In the genomic region with DNA sequence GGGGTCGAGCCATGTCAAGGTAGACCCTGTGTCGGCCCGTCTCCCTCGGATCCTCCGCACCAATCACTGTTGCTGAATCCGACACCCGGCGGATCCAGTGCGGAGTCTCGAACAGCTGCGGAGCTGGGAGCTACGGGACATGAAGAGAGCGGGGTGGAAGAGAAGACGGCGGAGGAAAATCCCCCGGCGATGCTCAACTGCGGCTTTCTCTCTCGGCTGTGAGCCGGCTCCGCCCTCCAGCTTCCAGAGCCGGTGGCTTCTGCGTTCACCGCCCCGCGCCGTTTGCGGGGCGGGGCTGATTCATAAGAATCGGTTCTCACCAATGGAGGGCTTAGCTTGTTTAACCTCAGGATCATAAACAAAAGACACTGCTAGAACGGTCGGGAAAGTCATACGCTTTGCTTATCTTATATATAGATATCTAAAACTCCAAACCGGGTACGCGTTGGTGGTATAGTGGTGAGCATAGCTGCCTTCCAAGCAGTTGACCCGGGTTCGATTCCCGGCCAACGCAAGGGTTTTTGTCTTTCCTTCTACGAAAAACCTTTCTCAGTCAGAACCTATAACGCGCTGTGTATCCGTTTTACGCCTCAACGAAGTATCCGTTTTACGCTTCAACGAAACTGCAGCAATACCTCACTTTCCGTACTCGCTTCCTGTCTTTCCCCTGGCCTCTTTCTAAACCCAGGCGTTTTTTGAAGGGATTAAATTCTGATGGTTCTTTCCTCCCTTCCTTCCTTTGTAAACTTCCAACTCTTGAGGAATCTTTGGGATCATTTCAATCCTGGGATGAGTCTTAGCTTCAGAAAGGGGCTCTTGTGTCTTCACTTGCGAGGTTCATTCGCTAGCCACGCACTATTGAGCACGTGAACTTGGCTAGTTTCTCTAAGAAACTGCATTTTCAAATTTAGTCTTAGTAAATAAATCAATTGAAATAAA, we compare ENCODE assay signal across 8 cellular contexts. TPM values are rescaled to one million over a fixed set of nuclear protein-coding genes. Genes with fewer than 3 reads are reported as not detected.
A peak's percentile ranks its signal among the peaks of the same experiment; 100 is the strongest.
DNase-seq lines count a peak whose midpoint lies in the region; FAIRE-seq and TF ChIP-seq lines count a peak whose summit lies in the region.
"Not testable (repeated sequence)": the region's sequence is repeated elsewhere in the genome, so short reads cannot be mapped to it uniquely, and the experiment has no call there.

No MANE protein-coding gene starts in this region.

- FAIRE-seq in frontal cortex (lab: Jason Lieb, UNC) = not testable (repeated sequence)

- H3K4me1 Mint-ChIP-seq in HFFc6 (ENCODE audit: low read depth) = peaks cover 17% of the 10 kb centered on the region
- H3K4me1 Mint-ChIP-seq in activated naive CD4-positive, alpha-beta T cell treated with anti-CD3 and anti-CD28 coated beads for 36 hours (ENCODE audit: low read depth) = peaks cover 14% of the 10 kb centered on the region

- H3K9ac ChIP-seq in ES-I3 (ENCODE audit: low read depth, low read length) = peak overlapping the region; percentile 89

- TF ChIP-seq POLR2A in stomach (IDR thresholded peaks at IDR 0.05) = not testable (repeated sequence)

- H3K36me3 ChIP-seq in ES-I3 (ENCODE audit: insufficient read depth, low read length); neuron (ENCODE audit: insufficient read depth, low read length); stomach: not testable (repeated sequence)

- DNase-seq in HFFc6 = peak; percentile 95
- peak; percentile 95 for DNase-seq in MV-4-11 (lab: John Stamatoyannopoulos, UW)
- DNase-seq in SK-N-DZ (ENCODE audit: low spot score) = peak; percentile 89
- peak; percentile 96 for DNase-seq in activated naive CD4-positive, alpha-beta T cell treated with anti-CD3 and anti-CD28 coated beads for 36 hours
- peak; percentile 35 to 45 for DNase-seq in frontal cortex (ENCODE audit: low spot score in 2 of 2)
- DNase-seq in stomach = peak; percentile 81

- intact Hi-C loops in activated naive CD4-positive, alpha-beta T cell treated with anti-CD3 and anti-CD28 coated beads for 36 hours (cut with micrococcal nuclease) = loop anchor here (1.0 to 2.0 kb wide), 5 partner anchors 8 to 132 kb away; no protein-coding TSS in a partner anchor
- intact Hi-C loops in stomach (cut with DNase I; ENCODE audit: low total_unique reads) = not testable (repeated sequence)

- CTCF ChIA-PET in activated naive CD4-positive, alpha-beta T cell treated with anti-CD3 and anti-CD28 coated beads for 36 hours (lab: Charles Lee) = interaction anchor here (1.5 to 2.6 kb wide), 2 partner anchors 44 to 211 kb away, joined by 4 to 6 read pairs; no protein-coding TSS in a partner anchor

- not testable (repeated sequence) for H3K27me3 Mint-ChIP-seq in HFFc6 (ENCODE audit: insufficient read depth); activated naive CD4-positive, alpha-beta T cell treated with anti-CD3 and anti-CD28 coated beads for 36 hours (ENCODE audit: low read depth)

- H3K9me3 ChIP-seq in ES-I3 (ENCODE audit: control insufficient read depth, insufficient read depth, low read length); neuron (ENCODE audit: low read length); stomach: not testable (repeated sequence)

- peak overlapping the region; percentile 95 for H3K4me3 Mint-ChIP-seq in HFFc6
- H3K4me3 Mint-ChIP-seq in activated naive CD4-positive, alpha-beta T cell treated with anti-CD3 and anti-CD28 coated beads for 36 hours = peak overlapping the region; percentile 88

- 3 to 5% (median 4%) methylated on average over 44 to 50 of the region's 56 CpGs for WGBS in stomach, 5 donors

- TF ChIP-seq EP300 in stomach (IDR thresholded peaks at IDR 0.05) = not testable (repeated sequence)

- peak overlapping the region; percentile 48 for H2AFZ ChIP-seq in neuron (ENCODE audit: low read depth, low read length)

- H3K36me3 Mint-ChIP-seq in HFFc6 (ENCODE audit: low read depth); activated naive CD4-positive, alpha-beta T cell treated with anti-CD3 and anti-CD28 coated beads for 36 hours (ENCODE audit: low read depth): not testable (repeated sequence)

- H3K4me1 ChIP-seq in ES-I3 (ENCODE audit: insufficient read depth, low read length) = not testable (repeated sequence)
- H3K4me1 ChIP-seq in neuron (ENCODE audit: insufficient read depth, low read length) (peaks cover 15% of the 10 kb centered on the region), stomach (peaks cover 0 to 27% (median 9%) of the 10 kb centered on the region in 4 donors)

- not testable (repeated sequence) for H3K9me3 Mint-ChIP-seq in HFFc6; activated naive CD4-positive, alpha-beta T cell treated with anti-CD3 and anti-CD28 coated beads for 36 hours

- H3K4me3 ChIP-seq in neuron (ENCODE audit: low read length) (peak overlapping the region; percentile 68), stomach (peak overlapping the region; percentile 54 to 72 (median 62))

- peak overlapping the region; percentile 82 to 96 (median 88) for H3K27ac ChIP-seq in stomach

- not testable (repeated sequence) for TF ChIP-seq CTCF in HFFc6 (IDR thresholded peaks at IDR 0.05); stomach (IDR thresholded peaks at IDR 0.05)

- peak overlapping the region; percentile 85 for H3K27ac Mint-ChIP-seq in HFFc6
- H3K27ac Mint-ChIP-seq in activated naive CD4-positive, alpha-beta T cell treated with anti-CD3 and anti-CD28 coated beads for 36 hours = peak overlapping the region; percentile 96

- not testable (repeated sequence) for H3K27me3 ChIP-seq in neuron (ENCODE audit: insufficient read depth, low read length); stomach

RNA-seq across cellular contexts. Expression of a gene that starts 6.6 kb away (rescaled TPM):
- under 1 TPM; 0.10 to 0.45 (median 0.19) TPM for total RNA-seq in HFFc6 (2021; fragmentation: NEBNext Ultra II Directional; extraction: Animal tissue kit (Norgen Biotek cat#: 25700))
- polyA plus RNA-seq in SK-N-DZ (2014; cell fraction: cytosol; rRNA removed) = 0.06 and 0.08 TPM in 2 replicates
- 0.30 TPM in 1 of 2 replicates, not detected in the other for polyA plus RNA-seq in SK-N-DZ (2014; cell fraction: nucleus; rRNA removed)
- total RNA-seq in activated naive CD4-positive, alpha-beta T cell treated with anti-CD3 and anti-CD28 coated beads for 36 hours = under 1 TPM; 0.12 to 0.25 TPM
- total RNA-seq in frontal cortex (0.82 TPM), stomach (under 1 TPM in 3 of 5 donors, not detected in 2; 0.45 to 0.73 (median 0.58) TPM)
- 1 to 10 TPM in 1 of 3 donors, under 1 TPM in 2; 0.61 to 2.9 (median 0.98) TPM for polyA plus RNA-seq in stomach

RNA-seq across cellular contexts. Expression of a gene that starts 18.7 kb away (rescaled TPM):
- total RNA-seq in HFFc6 (2021; fragmentation: NEBNext Ultra II Directional; extraction: Animal tissue kit (Norgen Biotek cat#: 25700)) = not detected
- not detected in 2 replicates for polyA plus RNA-seq in SK-N-DZ (2014; cell fraction: cytosol; rRNA removed)
- polyA plus RNA-seq in SK-N-DZ (2014; cell fraction: nucleus; rRNA removed) = not detected in 2 replicates
- total RNA-seq in activated naive CD4-positive, alpha-beta T cell treated with anti-CD3 and anti-CD28 coated beads for 36 hours = under 1 TPM in 1 of 2 experiments, not detected in 1; 0.19 TPM
- total RNA-seq in frontal cortex = 2.9 TPM
- total RNA-seq in stomach = 10 to 100 TPM in 2 of 5 donors, 1 to 10 TPM in 2, not detected in 1; 2.2 to 13.5 (median 9.8) TPM
- 10 to 100 TPM in 1 of 3 donors, 1 to 10 TPM in 2; 2.8 to 18.0 (median 5.8) TPM for polyA plus RNA-seq in stomach

RNA-seq across cellular contexts. Expression of a gene that starts 25.7 kb away (rescaled TPM):
- under 1 TPM; 0.12 to 0.57 (median 0.29) TPM for total RNA-seq in HFFc6 (2021; fragmentation: NEBNext Ultra II Directional; extraction: Animal tissue kit (Norgen Biotek cat#: 25700))
- polyA plus RNA-seq in SK-N-DZ (2014; cell fraction: cytosol; rRNA removed) = not detected in 2 replicates
- polyA plus RNA-seq in SK-N-DZ (2014; cell fraction: nucleus; rRNA removed) = not detected in 2 replicates
- not detected for total RNA-seq in activated naive CD4-positive, alpha-beta T cell treated with anti-CD3 and anti-CD28 coated beads for 36 hours
- 6.5 TPM for total RNA-seq in frontal cortex
- total RNA-seq in stomach = 10 to 100 TPM in 3 of 5 donors, 1 to 10 TPM in 2; 2.0 to 91.0 (median 24.3) TPM
- 10 to 100 TPM in 2 of 3 donors, 1 to 10 TPM in 1; 4.5 to 26.6 (median 12.2) TPM for polyA plus RNA-seq in stomach

Comparison
In these comparisons a context has a peak if more than half of its experiments do, and no peak if none do; other contexts are left out.
1. Peak in every context shown above with its lines: DNase-seq, H3K4me3 ChIP-seq and H3K27ac ChIP-seq.
2. DNase-seq: peak in every context shown above with its lines; median percentile 96 in activated naive CD4-positive, alpha-beta T cell treated with anti-CD3 and anti-CD28 coated beads for 36 hours; 95 in HFFc6; 95 in MV-4-11; 89 in SK-N-DZ; 81 in stomach; 40 in frontal cortex.